ENCODE assay signal across 17 cellular contexts in genomic region chr10:34792881-34793280, GRCh38.
"Had no signal": no experiment of that assay in that cellular context is flagged by ENCODE, and none has a peak within 500 bp of the region (broad histone marks: within the 10 kb centered on the region; RNA-seq: fewer than 3 reads in every experiment).

No MANE protein-coding gene starts in this region.

- H3K4me1 ChIP-seq: colonic mucosa had no signal

- H3K9me3 ChIP-seq: colonic mucosa, esophagus squamous epithelium, ovary, sigmoid colon, spleen, testis, upper lobe of right lung had no signal

- H3K36me3 Mint-ChIP-seq: activated naive CD4-positive, alpha-beta T cell treated with anti-CD3 and anti-CD28 coated beads, Interleukin-2, amount 50 U/mL, for 72 hours had no signal

- H3K36me3 ChIP-seq: colonic mucosa, ovary, sigmoid colon, spleen, upper lobe of right lung had no signal

- H3K4me3 ChIP-seq: colonic mucosa, esophagus squamous epithelium, ovary, sigmoid colon, spleen, testis, upper lobe of right lung had no signal

- H3K27me3 ChIP-seq: colonic mucosa, esophagus squamous epithelium, ovary, sigmoid colon, spleen, testis, upper lobe of right lung had no signal

- H3K27ac Mint-ChIP-seq: activated CD4-positive, alpha-beta T cell treated with anti-CD3 and anti-CD28 coated beads, Interleukin-2, amount 10 ng/mL, durations not matched to agents 7 days and 5 days; activated naive CD4-positive, alpha-beta T cell treated with anti-CD3 and anti-CD28 coated beads, Interleukin-2, amount 50 U/mL, for 72 hours; activated T-cell treated with anti-CD3 and anti-CD28 coated beads, Interleukin-2, amount 50 U/mL, for 72 hours; stimulated activated naive CD8-positive, alpha-beta T cell treated with anti-CD3 and anti-CD28 coated beads, Interleukin-15, amount 100 ng/mL, for 72 hours had no signal

- H3K9me3 Mint-ChIP-seq: activated CD4-positive, alpha-beta T cell treated with anti-CD3 and anti-CD28 coated beads, Interleukin-2, amount 10 ng/mL, durations not matched to agents 7 days and 5 days; activated naive CD4-positive, alpha-beta T cell treated with anti-CD3 and anti-CD28 coated beads, Interleukin-2, amount 50 U/mL, for 72 hours; activated T-cell treated with anti-CD3 and anti-CD28 coated beads, Interleukin-2, amount 50 U/mL, for 72 hours; stimulated activated naive CD8-positive, alpha-beta T cell treated with anti-CD3 and anti-CD28 coated beads, Interleukin-15, amount 100 ng/mL, for 72 hours had no signal

- H3K4me3 Mint-ChIP-seq: activated CD4-positive, alpha-beta T cell treated with anti-CD3 and anti-CD28 coated beads, Interleukin-2, amount 10 ng/mL, durations not matched to agents 7 days and 5 days; activated T-cell treated with anti-CD3 and anti-CD28 coated beads, Interleukin-2, amount 50 U/mL, for 72 hours; stimulated activated naive CD8-positive, alpha-beta T cell treated with anti-CD3 and anti-CD28 coated beads, Interleukin-15, amount 100 ng/mL, for 72 hours had no signal

- H3K4me1 Mint-ChIP-seq: activated CD4-positive, alpha-beta T cell treated with anti-CD3 and anti-CD28 coated beads, Interleukin-2, amount 10 ng/mL, durations not matched to agents 7 days and 5 days; stimulated activated naive CD8-positive, alpha-beta T cell treated with anti-CD3 and anti-CD28 coated beads, Interleukin-15, amount 100 ng/mL, for 72 hours had no signal

- DNase-seq: activated CD4-positive, alpha-beta T cell treated with anti-CD3 and anti-CD28 coated beads, Interleukin-2, amount 10 ng/mL, durations not matched to agents 7 days and 5 days; activated CD8-positive, alpha-beta memory T cell treated with anti-CD3 and anti-CD28 coated beads, Interleukin-2, amount 50 U/mL, for 48 hours; activated gamma-delta T cell; activated T-cell treated with anti-CD3 and anti-CD28 coated beads, Interleukin-2, amount 50 U/mL, for 72 hours; caudate nucleus; colonic mucosa; esophagus squamous epithelium; hippocampal formation; sigmoid colon; stimulated activated naive CD8-positive, alpha-beta T cell treated with anti-CD3 and anti-CD28 coated beads, Interleukin-15, amount 100 ng/mL, for 72 hours; testis; upper lobe of right lung had no signal

- ATAC-seq: activated naive CD4-positive, alpha-beta T cell treated with anti-CD3 and anti-CD28 coated beads, Interleukin-2, amount 50 U/mL, for 72 hours; activated T-cell treated with anti-CD3 and anti-CD28 coated beads, Interleukin-2, amount 50 U/mL, for 72 hours; stimulated activated naive CD8-positive, alpha-beta T cell treated with anti-CD3 and anti-CD28 coated beads, Interleukin-15, amount 100 ng/mL, for 72 hours; upper lobe of right lung had no signal

- H3K27me3 Mint-ChIP-seq: activated CD4-positive, alpha-beta T cell treated with anti-CD3 and anti-CD28 coated beads, Interleukin-2, amount 10 ng/mL, durations not matched to agents 7 days and 5 days had no signal

- H3K27ac ChIP-seq: colonic mucosa, esophagus squamous epithelium, ovary, sigmoid colon, spleen, testis, upper lobe of right lung had no signal

- FAIRE-seq: endothelial cell of umbilical vein, TTC549 had no signal
